In the genomic region with DNA sequence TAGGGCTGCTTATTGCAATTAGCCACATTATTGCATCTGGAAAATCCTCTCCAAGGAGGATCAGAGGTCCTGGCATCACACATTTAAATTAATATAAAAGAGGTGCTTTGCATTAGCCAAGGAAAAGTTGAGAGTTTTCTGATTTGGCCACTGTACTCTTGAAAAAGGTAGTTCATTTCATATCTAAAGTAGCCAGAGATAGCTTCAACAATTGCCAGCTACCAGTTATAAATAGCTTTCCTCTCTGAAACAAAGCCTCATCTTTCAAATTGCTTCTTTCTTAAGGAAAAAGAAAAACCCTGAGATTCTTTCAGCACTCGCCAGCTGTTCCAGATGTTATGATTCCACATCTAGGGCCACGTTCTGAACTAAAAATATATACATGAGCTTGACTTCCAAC, we compare ENCODE assay signal across 4 cellular contexts.
"Had no signal": no experiment of that assay in that cellular context is flagged by ENCODE, and none has a peak within 500 bp of the region (broad histone marks: within the 10 kb centered on the region; RNA-seq: fewer than 3 reads in every experiment).

No MANE protein-coding gene starts in this region.

- H2AFZ ChIP-seq: GM23248 had no signal

- H3K36me3 ChIP-seq: HAP-1 had no signal

- H3K27ac ChIP-seq: GM23248 had no signal

- H3K9me3 ChIP-seq: HAP-1 had no signal

- DNase-seq: GOT3 had no signal

- H3K4me3 ChIP-seq: GM23248, HAP-1, K562 had no signal

- H3K9ac ChIP-seq: GM23248 had no signal
